14 cellular contexts compared by ENCODE assay signal in genomic region chr14:94412671-94413638, GRCh38. TPM values are rescaled to one million over a fixed set of nuclear protein-coding genes. Genes with fewer than 3 reads are reported as not detected.
DNase-seq lines count a peak whose midpoint lies in the region; ATAC-seq, FAIRE-seq and TF ChIP-seq lines count a peak whose summit lies in the region.
"Had no signal": no experiment of that assay in that cellular context is flagged by ENCODE, and none has a peak within 500 bp of the region (broad histone marks: within the 10 kb centered on the region; RNA-seq: fewer than 3 reads in every experiment).

No MANE protein-coding gene starts in this region.

- no peaks in the 10 kb centered on the region for H4K20me1 ChIP-seq in keratinocyte (ENCODE audit: control insufficient read depth, extremely low read depth, insufficient read depth, low read length)

- no peaks in the 10 kb centered on the region for H3K27me3 ChIP-seq in keratinocyte (ENCODE audit: control insufficient read depth, extremely low read depth, insufficient read depth, low read length)

- no peaks in the 10 kb centered on the region for H3K36me3 ChIP-seq in keratinocyte (ENCODE audit: control insufficient read depth in 2 of 2, extremely low read depth in 1 of 2, insufficient read depth in 2 of 2, low read length in 2 of 2)

- no peaks in the 10 kb centered on the region for H3K4me1 Mint-ChIP-seq in activated naive CD8-positive, alpha-beta T cell treated with anti-CD3 and anti-CD28 coated beads, Interleukin-2, amount 50 U/mL, for 24 hours
- H3K4me1 Mint-ChIP-seq: activated CD4-positive, alpha-beta T cell treated with anti-CD3 and anti-CD28 coated beads, Interleukin-2, amount 10 ng/mL, durations not matched to agents 7 days and 5 days had no signal

- no peaks in the 10 kb centered on the region for H3K79me2 ChIP-seq in keratinocyte (ENCODE audit: control insufficient read depth, insufficient read depth, low read length)

- H2AFZ ChIP-seq in keratinocyte (ENCODE audit: control insufficient read depth, low read length) = peak overlapping the region; percentile 62

- H3K27ac ChIP-seq in VCaP = peak overlapping the region; percentile 83
- H3K27ac ChIP-seq in keratinocyte (ENCODE audit: control insufficient read depth, insufficient read depth, low read length) = no peak overlapping the region

- H3K4me1 ChIP-seq in keratinocyte (ENCODE audit: control insufficient read depth, extremely low read depth, insufficient read depth, low read length) = peaks cover 12% of the 10 kb centered on the region

- TF ChIP-seq CTCF in VCaP (conservative IDR thresholded peaks at IDR 0.05) = no peak
- peak; percentile 42 to 60 (median 58) for TF ChIP-seq CTCF in keratinocyte (optimal IDR thresholded peaks at IDR 0.05 in 1 of 3, IDR thresholded peaks at IDR 0.05 in 1 of 3, conservative IDR thresholded peaks at IDR 0.05 in 1 of 3; ENCODE audit: extremely low read depth in 1 of 3, insufficient read depth in 2 of 3, low read length in 3 of 3)

- in situ Hi-C loops in ACHN (cut with HindIII; ENCODE audit: low pct_ligation_motif_present, low pct_unique_long_range_greater_than_20kb, low sequenced_read_pairs) = no loop called here

- no peaks in the 10 kb centered on the region for H3K36me3 Mint-ChIP-seq in activated naive CD8-positive, alpha-beta T cell treated with anti-CD3 and anti-CD28 coated beads, Interleukin-2, amount 50 U/mL, for 24 hours (ENCODE audit: low read depth)

- no peak overlapping the region for H3K9ac ChIP-seq in keratinocyte (ENCODE audit: control insufficient read depth, extremely low read depth, insufficient read depth, low read length)

- H3K4me3 ChIP-seq in keratinocyte (ENCODE audit: control insufficient read depth in 2 of 3, extremely low read depth in 1 of 3, insufficient read depth in 2 of 3, low read depth in 1 of 3, low read length in 3 of 3) = no peak overlapping the region

- no peaks in the 10 kb centered on the region for H3K9me3 ChIP-seq in keratinocyte (ENCODE audit: control insufficient read depth, low read depth, low read length)

- H3K27me3 Mint-ChIP-seq in activated naive CD8-positive, alpha-beta T cell treated with anti-CD3 and anti-CD28 coated beads, Interleukin-2, amount 50 U/mL, for 24 hours = peaks cover 7% of the 10 kb centered on the region
- H3K27me3 Mint-ChIP-seq: activated CD4-positive, alpha-beta T cell treated with anti-CD3 and anti-CD28 coated beads, Interleukin-2, amount 10 ng/mL, durations not matched to agents 7 days and 5 days; CD4-positive, alpha-beta T cell had no signal

- peak; percentile 9 for FAIRE-seq in GM18507 (lab: Jason Lieb, UNC)
- FAIRE-seq in keratinocyte (lab: Jason Lieb, UNC) = peak; percentile 43

- no peak for ATAC-seq in HG02885 (IDR thresholded peaks at IDR 0.05; ENCODE audit: poor library complexity, unreplicated experiment)
- no peak for ATAC-seq in activated naive CD8-positive, alpha-beta T cell treated with anti-CD3 and anti-CD28 coated beads, Interleukin-2, amount 50 U/mL, for 24 hours
- ATAC-seq: sciatic nerve had no signal

- no peaks in the 10 kb centered on the region for H3K9me1 ChIP-seq in keratinocyte (ENCODE audit: control insufficient read depth, extremely low read depth, insufficient read depth, low read length)

- DNase-seq in ACHN = peak; percentile 20
- DNase-seq in GM18507 (ENCODE audit: extremely low spot score, insufficient read length, low read depth) = no peak
- no peak for DNase-seq in keratinocyte (ENCODE audit: low read depth, low spot score)
- DNase-seq in activated naive CD8-positive, alpha-beta T cell treated with anti-CD3 and anti-CD28 coated beads, Interleukin-2, amount 50 U/mL, for 24 hours = no peak
- no peak for DNase-seq in SIG-M5 (lab: John Stamatoyannopoulos, UW)
- no peak for DNase-seq in T-helper 1 cell
- DNase-seq: activated CD4-positive, alpha-beta T cell treated with anti-CD3 and anti-CD28 coated beads, Interleukin-2, amount 10 ng/mL, durations not matched to agents 7 days and 5 days; CD4-positive, alpha-beta T cell; NCI-H146; RPMI8226 had no signal

- peak overlapping the region; percentile 34 for H3K4me2 ChIP-seq in keratinocyte (ENCODE audit: control insufficient read depth, extremely low read depth, insufficient read depth, low read depth, low read length)

- no peak overlapping the region for H3K27ac Mint-ChIP-seq in activated naive CD8-positive, alpha-beta T cell treated with anti-CD3 and anti-CD28 coated beads, Interleukin-2, amount 50 U/mL, for 24 hours
- H3K27ac Mint-ChIP-seq: activated CD4-positive, alpha-beta T cell treated with anti-CD3 and anti-CD28 coated beads, Interleukin-2, amount 10 ng/mL, durations not matched to agents 7 days and 5 days; CD4-positive, alpha-beta T cell had no signal

- peaks cover 16% of the 10 kb centered on the region for H3K9me3 Mint-ChIP-seq in activated naive CD8-positive, alpha-beta T cell treated with anti-CD3 and anti-CD28 coated beads, Interleukin-2, amount 50 U/mL, for 24 hours

- no peak overlapping the region for H3K4me3 Mint-ChIP-seq in activated naive CD8-positive, alpha-beta T cell treated with anti-CD3 and anti-CD28 coated beads, Interleukin-2, amount 50 U/mL, for 24 hours
- H3K4me3 Mint-ChIP-seq: activated CD4-positive, alpha-beta T cell treated with anti-CD3 and anti-CD28 coated beads, Interleukin-2, amount 10 ng/mL, durations not matched to agents 7 days and 5 days; CD4-positive, alpha-beta T cell had no signal

- dilution Hi-C loops in keratinocyte (cut with MboI; ENCODE audit: extremely low pct_ligation_motif_present, low sequenced_read_pairs) = no loop called here

RNA-seq across cellular contexts. Expression of gene SERPINA1, which starts 24.6 kb away (rescaled TPM):
- polyA plus RNA-seq in keratinocyte = 0.48 to 0.71 TPM (median 0.52 TPM) in 3 replicates
- 0.99 TPM for polyA plus RNA-seq in keratinocyte (2011; ENCODE audit: low read depth)
- 0.46 and 0.56 TPM in 2 replicates for polyA plus RNA-seq in keratinocyte (2011; cell fraction: cytosol; rRNA removed)
- 0.31 and 0.57 TPM in 2 replicates for polyA plus RNA-seq in keratinocyte (2011; cell fraction: nucleus; rRNA removed)
- polyA plus RNA-seq in keratinocyte (2012; ENCODE audit: low replicate concordance) = 0.38 and 0.96 TPM in 2 replicates
- polyA minus RNA-seq in keratinocyte = 0.69 to 9.1 TPM (median 1.8 TPM) in 3 replicates
- polyA minus RNA-seq in keratinocyte (2011; cell fraction: cytosol; rRNA and poly(A)+ RNA removed) = not detected
- polyA minus RNA-seq in keratinocyte (2011; cell fraction: nucleus; rRNA and poly(A)+ RNA removed) = not detected in 2 replicates

RNA-seq across cellular contexts. Expression of gene SERPINA11, which starts 39.6 kb away (rescaled TPM):
- not detected in 3 replicates for polyA plus RNA-seq in keratinocyte
- not detected for polyA plus RNA-seq in keratinocyte (2011; ENCODE audit: low read depth)
- polyA plus RNA-seq in keratinocyte (2011; cell fraction: cytosol; rRNA removed) = not detected in 2 replicates
- polyA plus RNA-seq in keratinocyte (2011; cell fraction: nucleus; rRNA removed) = not detected in 2 replicates
- not detected in 2 replicates for polyA plus RNA-seq in keratinocyte (2012; ENCODE audit: low replicate concordance)
- polyA minus RNA-seq in keratinocyte = not detected in 3 replicates
- not detected for polyA minus RNA-seq in keratinocyte (2011; cell fraction: cytosol; rRNA and poly(A)+ RNA removed)
- polyA minus RNA-seq in keratinocyte (2011; cell fraction: nucleus; rRNA and poly(A)+ RNA removed) = not detected in 2 replicates

RNA-seq across cellular contexts. Expression of gene SERPINA2, which starts 46.5 kb away (rescaled TPM):
- polyA plus RNA-seq in keratinocyte = not detected in 3 replicates
- not detected for polyA plus RNA-seq in keratinocyte (2011; ENCODE audit: low read depth)
- polyA plus RNA-seq in keratinocyte (2011; cell fraction: cytosol; rRNA removed) = not detected in 2 replicates
- not detected in 2 replicates for polyA plus RNA-seq in keratinocyte (2011; cell fraction: nucleus; rRNA removed)
- polyA plus RNA-seq in keratinocyte (2012; ENCODE audit: low replicate concordance) = not detected in 2 replicates
- polyA minus RNA-seq in keratinocyte = not detected in 3 replicates
- polyA minus RNA-seq in keratinocyte (2011; cell fraction: cytosol; rRNA and poly(A)+ RNA removed) = not detected
- polyA minus RNA-seq in keratinocyte (2011; cell fraction: nucleus; rRNA and poly(A)+ RNA removed) = not detected in 2 replicates
- polyA plus RNA-seq: esophagus had no signal
